Comparison of ENCODE assay signal across 8 cellular contexts in the genomic region with DNA sequence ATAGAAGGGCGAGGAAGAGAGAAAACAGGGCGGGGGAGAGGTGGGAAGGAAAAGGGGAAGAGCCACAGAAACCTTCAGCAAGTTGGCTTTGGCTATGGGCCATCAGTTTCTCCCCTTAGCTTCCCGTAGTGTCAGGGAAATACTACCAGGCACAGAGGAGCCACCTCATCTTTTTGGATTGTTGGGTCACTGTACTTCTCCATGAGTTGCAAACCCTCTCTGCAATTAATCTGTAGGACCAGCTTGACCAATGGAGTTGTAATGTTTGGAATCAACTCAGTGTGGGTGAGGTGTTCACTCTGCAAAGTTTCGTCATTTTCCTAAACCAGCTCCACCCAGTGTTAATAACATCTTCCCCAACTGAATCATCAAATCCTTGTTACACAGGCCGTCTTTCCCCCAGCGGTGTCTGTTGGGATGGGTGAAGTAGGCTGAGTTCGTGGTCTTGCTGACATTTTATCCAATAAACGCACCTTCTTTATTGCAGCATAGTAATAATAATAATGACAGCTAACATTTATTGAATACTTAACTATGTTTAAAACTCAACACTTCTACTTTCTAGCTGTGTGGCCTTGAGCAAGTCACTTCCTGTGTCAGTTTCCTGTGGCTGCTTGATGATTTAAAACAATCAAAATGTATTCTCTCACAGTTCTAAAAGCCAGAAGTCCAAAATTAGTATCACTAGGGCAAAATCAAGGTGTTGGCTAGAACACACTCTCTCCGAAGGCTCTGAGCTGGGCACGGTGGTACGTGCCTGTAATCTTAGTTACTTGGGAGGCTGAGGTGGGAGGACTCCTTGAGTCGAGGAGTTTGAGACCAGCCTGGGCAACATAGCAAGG. TPM values are rescaled to one million over a fixed set of nuclear protein-coding genes. Genes with fewer than 3 reads are reported as not detected.
DNase-seq lines count a peak whose midpoint lies in the region; ATAC-seq lines count a peak whose summit lies in the region.

No MANE protein-coding gene starts in this region.

- H3K36me3 Mint-ChIP-seq in stimulated activated effector memory CD8-positive, alpha-beta T cell treated with anti-CD3 and anti-CD28 coated beads, Interleukin-12 subunit alpha, Interleukin-12 subunit beta, amount 100 ng/mL, for 72 hours: no peaks in the 10 kb centered on the region

- DNase-seq in activated naive CD4-positive, alpha-beta T cell treated with Interleukin-2 at 50 U/mL for 16 hours: peak; percentile 34
- no peak for DNase-seq in activated naive CD4-positive, alpha-beta T cell treated with anti-CD3 and anti-CD28 coated beads, Interleukin-2, amount 50 U/mL, for 16 hours
- DNase-seq in T-helper 9 cell (peak; percentile 7), fibroblast of peridontal ligament (ENCODE audit: extremely low read depth) (peak; percentile 89), NCI-H1930 (lab: John Stamatoyannopoulos, UW) (no peak), posterior vena cava (ENCODE audit: low spot score) (no peak)
- DNase-seq in stimulated activated effector memory CD8-positive, alpha-beta T cell treated with anti-CD3 and anti-CD28 coated beads, Interleukin-12 subunit alpha, Interleukin-12 subunit beta, amount 100 ng/mL, for 72 hours (ENCODE audit: low spot score in 2 of 2): peak; percentile 7 to 71

- peaks cover 46% of the 10 kb centered on the region for H3K4me1 Mint-ChIP-seq in stimulated activated effector memory CD8-positive, alpha-beta T cell treated with anti-CD3 and anti-CD28 coated beads, Interleukin-12 subunit alpha, Interleukin-12 subunit beta, amount 100 ng/mL, for 72 hours

- no peaks in the 10 kb centered on the region for H3K9me3 Mint-ChIP-seq in stimulated activated effector memory CD8-positive, alpha-beta T cell treated with anti-CD3 and anti-CD28 coated beads, Interleukin-12 subunit alpha, Interleukin-12 subunit beta, amount 100 ng/mL, for 72 hours

- H3K4me3 Mint-ChIP-seq in stimulated activated effector memory CD8-positive, alpha-beta T cell treated with anti-CD3 and anti-CD28 coated beads, Interleukin-12 subunit alpha, Interleukin-12 subunit beta, amount 100 ng/mL, for 72 hours: peak overlapping the region; percentile 75

- peak overlapping the region; percentile 95 for H3K27ac Mint-ChIP-seq in stimulated activated effector memory CD8-positive, alpha-beta T cell treated with anti-CD3 and anti-CD28 coated beads, Interleukin-12 subunit alpha, Interleukin-12 subunit beta, amount 100 ng/mL, for 72 hours

- peak; percentile 93 for ATAC-seq in stimulated activated effector memory CD8-positive, alpha-beta T cell treated with anti-CD3 and anti-CD28 coated beads, Interleukin-12 subunit alpha, Interleukin-12 subunit beta, amount 100 ng/mL, for 72 hours
- ATAC-seq in GM19351 (IDR thresholded peaks at IDR 0.05; ENCODE audit: unreplicated experiment): no peak

- intact Hi-C loops in posterior vena cava (cut with DNase I): loop anchor here in 1 of 2 donors (10.0 kb wide), 1 partner anchor 84 kb away; no protein-coding TSS in a partner anchor

RNA-seq across cellular contexts. Expression of gene GLTP, which starts 8.1 kb away (rescaled TPM):
- total RNA-seq in posterior vena cava: 10 to 100 TPM; 34.9 to 36.4 TPM

RNA-seq across cellular contexts. Expression of gene TCHP, which starts 11.7 kb away (rescaled TPM):
- 10 to 100 TPM in 1 of 2 donors, 1 to 10 TPM in 1; 9.3 to 13.8 TPM for total RNA-seq in posterior vena cava

RNA-seq across cellular contexts. Expression of gene TRPV4, which starts 55.2 kb away (rescaled TPM):
- 1 to 10 TPM; 1.1 to 2.0 TPM for total RNA-seq in posterior vena cava

Comparison
In these comparisons a context has a peak if more than half of its experiments do, and no peak if none do; other contexts are left out.
1. DNase-seq: peak in activated naive CD4-positive, alpha-beta T cell treated with Interleukin-2 at 50 U/mL for 16 hours (single experiment), T-helper 9 cell (single experiment), fibroblast of peridontal ligament (single experiment) and stimulated activated effector memory CD8-positive, alpha-beta T cell treated with anti-CD3 and anti-CD28 coated beads, Interleukin-12 subunit alpha, Interleukin-12 subunit beta, amount 100 ng/mL, for 72 hours (2 of 2); none in activated naive CD4-positive, alpha-beta T cell treated with anti-CD3 and anti-CD28 coated beads, Interleukin-2, amount 50 U/mL, for 16 hours (single experiment), NCI-H1930 (0 of 2) and posterior vena cava (single experiment).